In genomic region chr1:45583264-45583665, GRCh38 we compare ENCODE assay signal across 8 cellular contexts. TPM values are rescaled to one million over a fixed set of nuclear protein-coding genes. Genes with fewer than 3 reads are reported as not detected.
DNase-seq lines count a peak whose midpoint lies in the region; ATAC-seq and TF ChIP-seq lines count a peak whose summit lies in the region.

No MANE protein-coding gene starts in this region.

- no peaks in the 10 kb centered on the region for H3K27me3 ChIP-seq in thoracic aorta (replicated peaks; ENCODE audit: insufficient read depth)

- no peaks in the 10 kb centered on the region for H3K9me3 Mint-ChIP-seq in HFFc6
- no peaks in the 10 kb centered on the region for H3K9me3 Mint-ChIP-seq in activated naive CD8-positive, alpha-beta T cell (ENCODE audit: low read depth)
- H3K9me3 Mint-ChIP-seq in glutamatergic neuron (ENCODE audit: unreplicated experiment): peaks cover 11% of the 10 kb centered on the region

- H3K36me3 Mint-ChIP-seq in HFFc6 (ENCODE audit: low read depth): no peaks in the 10 kb centered on the region
- no peaks in the 10 kb centered on the region for H3K36me3 Mint-ChIP-seq in activated naive CD8-positive, alpha-beta T cell
- no peaks in the 10 kb centered on the region for H3K36me3 Mint-ChIP-seq in glutamatergic neuron (ENCODE audit: unreplicated experiment)

- TF ChIP-seq CTCF in HFFc6 (IDR thresholded peaks at IDR 0.05) (no peak), glutamatergic neuron (IDR thresholded peaks at IDR 0.05; ENCODE audit: partially characterized antibody, unreplicated experiment) (no peak), omental fat pad (IDR thresholded peaks at IDR 0.05) (no peak), thoracic aorta (IDR thresholded peaks at IDR 0.05) (no peak)

- H3K27ac Mint-ChIP-seq in HFFc6 (peak overlapping the region; percentile 98), glutamatergic neuron (ENCODE audit: unreplicated experiment) (peak overlapping the region; percentile 97)
- peak overlapping the region; percentile 99 for H3K27ac Mint-ChIP-seq in activated naive CD8-positive, alpha-beta T cell

- H3K9me3 ChIP-seq in SK-N-MC (ENCODE audit: low read depth, low read length) (0 out of 2 replicates have a peak, but pooled peaks cover 3% of the 10 kb centered on the region), thoracic aorta (no peaks in the 10 kb centered on the region)

- H3K4me3 ChIP-seq in SK-N-MC: peak overlapping the region; percentile 96
- H3K4me3 ChIP-seq in thoracic aorta: peak overlapping the region; percentile 85

- ATAC-seq in omental fat pad (ENCODE audit: low FRiP score) (peak; percentile 96), thoracic aorta (ENCODE audit: insufficient number of reproducible peaks, low FRiP score, low read depth) (peak; percentile 97)

- H3K4me1 Mint-ChIP-seq in HFFc6 (ENCODE audit: low read depth) (peaks cover 28% of the 10 kb centered on the region), glutamatergic neuron (ENCODE audit: low read depth, unreplicated experiment) (peaks cover 8% of the 10 kb centered on the region)
- peaks cover 25% of the 10 kb centered on the region for H3K4me1 Mint-ChIP-seq in activated naive CD8-positive, alpha-beta T cell (ENCODE audit: low read depth)

- DNase-seq in GF-D8 (lab: John Stamatoyannopoulos, UW) (peak; percentile 95), HFFc6 (peak; percentile 97), NAMALWA (ENCODE audit: low spot score) (peak; percentile 99), SK-N-MC (ENCODE audit: low read depth, low spot score) (peak; percentile 92), glutamatergic neuron (peak; percentile 93), omental fat pad (ENCODE audit: low spot score) (peak; percentile 72), thoracic aorta (ENCODE audit: low spot score) (peak; percentile 89)

- H3K36me3 ChIP-seq in SK-N-MC (ENCODE audit: insufficient read depth, low read length) (peaks cover 23% of the 10 kb centered on the region), thoracic aorta (no peaks in the 10 kb centered on the region)

- peak overlapping the region; percentile 99 for H3K9ac ChIP-seq in SK-N-MC (ENCODE audit: insufficient read length)

- H3K27ac ChIP-seq in SK-N-MC (peak overlapping the region; percentile 98; the same call in 1 of the 2 replicates), thoracic aorta (peak overlapping the region; percentile 94 to 97)

- peaks cover 8% of the 10 kb centered on the region for H3K27me3 Mint-ChIP-seq in HFFc6 (ENCODE audit: insufficient read depth)
- H3K27me3 Mint-ChIP-seq in activated naive CD8-positive, alpha-beta T cell: no peaks in the 10 kb centered on the region
- H3K27me3 Mint-ChIP-seq in glutamatergic neuron (ENCODE audit: unreplicated experiment): peaks cover 9% of the 10 kb centered on the region

- H3K4me1 ChIP-seq in thoracic aorta (ENCODE audit: control insufficient read depth in 1 of 2, low read depth in 2 of 2): peaks cover 10 to 26% of the 10 kb centered on the region in 2 donors

- H3K4me3 Mint-ChIP-seq in HFFc6 (peak overlapping the region; percentile 100), glutamatergic neuron (ENCODE audit: unreplicated experiment) (peak overlapping the region; percentile 100)
- peak overlapping the region; percentile 99 for H3K4me3 Mint-ChIP-seq in activated naive CD8-positive, alpha-beta T cell

RNA-seq across cellular contexts. Expression of gene NASP, which starts 0.6 kb away (rescaled TPM):
- 10 to 100 TPM; 41.6 to 77.7 (median 72.1) TPM for total RNA-seq in HFFc6 (2021; fragmentation: NEBNext Ultra II Directional; extraction: Animal tissue kit (Norgen Biotek cat#: 25700))
- 139 TPM for total RNA-seq in glutamatergic neuron (ENCODE audit: unreplicated experiment)
- 10 to 100 TPM; 48.0 to 96.5 (median 80.6) TPM for total RNA-seq in omental fat pad
- 10 to 100 TPM; 34.7 to 91.4 TPM for total RNA-seq in thoracic aorta

RNA-seq across cellular contexts. Expression of gene AKR1A1, which starts 32.6 kb away (rescaled TPM):
- 100 to 1,000 TPM; 105 to 125 (median 119) TPM for total RNA-seq in HFFc6 (2021; fragmentation: NEBNext Ultra II Directional; extraction: Animal tissue kit (Norgen Biotek cat#: 25700))
- 182 TPM for total RNA-seq in glutamatergic neuron (ENCODE audit: unreplicated experiment)
- 100 to 1,000 TPM in 1 of 4 donors, 10 to 100 TPM in 3; 76.6 to 114 (median 86.2) TPM for total RNA-seq in omental fat pad
- 100 to 1,000 TPM in 1 of 2 donors, 10 to 100 TPM in 1; 35.3 to 130 TPM for total RNA-seq in thoracic aorta

RNA-seq across cellular contexts. Expression of gene CCDC17, which starts 40.6 kb away (rescaled TPM):
- under 1 TPM; 0.24 to 0.79 (median 0.31) TPM for total RNA-seq in HFFc6 (2021; fragmentation: NEBNext Ultra II Directional; extraction: Animal tissue kit (Norgen Biotek cat#: 25700))
- total RNA-seq in glutamatergic neuron (ENCODE audit: unreplicated experiment): 3.8 TPM
- total RNA-seq in omental fat pad: 1 to 10 TPM in 3 of 4 donors, under 1 TPM in 1; 0.84 to 8.4 (median 2.7) TPM
- total RNA-seq in thoracic aorta: 1 to 10 TPM; 2.2 to 4.0 TPM

Comparison
In these comparisons a context has a peak if more than half of its experiments do, and no peak if none do; other contexts are left out.
1. Peak in every context shown above with its lines: DNase-seq, ATAC-seq, H3K4me3 ChIP-seq and H3K27ac ChIP-seq.